ENCODE assay signal across 19 cellular contexts in the genomic region with DNA sequence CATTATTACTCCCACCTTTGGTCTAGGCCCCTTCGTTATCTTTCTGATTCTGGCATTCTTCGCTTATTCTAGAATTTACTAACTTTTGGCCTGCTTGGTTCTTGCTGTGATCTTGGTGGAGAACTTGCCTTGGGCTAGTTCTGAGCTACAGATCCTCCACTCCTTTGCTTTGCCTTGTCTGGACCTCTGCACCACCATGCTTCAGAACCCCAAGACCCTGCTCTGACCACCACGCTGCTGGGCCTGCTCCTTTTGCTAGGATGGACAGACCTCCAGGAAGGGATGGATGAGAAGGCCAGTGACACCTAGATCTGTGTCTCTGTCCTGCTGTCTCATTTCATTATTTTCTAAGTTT. TPM values are rescaled to one million over a fixed set of nuclear protein-coding genes. Genes with fewer than 3 reads are reported as not detected.
"Had no signal": no experiment of that assay in that cellular context is flagged by ENCODE, and none has a peak within 500 bp of the region (broad histone marks: within the 10 kb centered on the region; RNA-seq: fewer than 3 reads in every experiment).

No MANE protein-coding gene starts in this region.

- H3K4me1 Mint-ChIP-seq: activated CD4-positive, alpha-beta T cell treated with anti-CD3 and anti-CD28 coated beads, Interleukin-2, amount 10 ng/mL, durations not matched to agents 24 days and 14 days; activated naive CD8-positive, alpha-beta T cell treated with anti-CD3 and anti-CD28 coated beads for 36 hours; activated T-helper 17 cell treated with anti-CD3 and anti-CD28 coated beads, Interleukin-2, amount 50 U/mL, for 72 hours; naive thymus-derived CD8-positive, alpha-beta T cell had no signal

- DNase-seq: activated CD4-positive, alpha-beta T cell treated with anti-CD3 and anti-CD28 coated beads, Interleukin-2, amount 10 ng/mL, durations not matched to agents 24 days and 14 days; activated CD8-positive, alpha-beta T cell treated with anti-CD3 and anti-CD28 coated beads for 36 hours; activated naive CD4-positive, alpha-beta T cell; activated naive CD8-positive, alpha-beta T cell treated with anti-CD3 and anti-CD28 coated beads for 36 hours; activated T-cell treated with anti-CD3 and anti-CD28 coated beads, Interleukin-2, amount 50 U/mL, for 1 hour; amniotic stem cell; effector memory CD8-positive, alpha-beta T cell; hippocampal formation; islet precursor cell; naive thymus-derived CD8-positive, alpha-beta T cell; posterior cingulate gyrus; stimulated activated CD4-positive, alpha-beta T cell treated with anti-CD3 and anti-CD28 coated beads, Interleukin-1b, Interleukin-23, amount 100 ng/mL, for 48 hours; stimulated activated CD8-positive, alpha-beta memory T cell treated with anti-CD3 and anti-CD28 coated beads, Interleukin-4, amount 100 ng/mL, for 48 hours; stimulated activated naive CD4-positive, alpha-beta T cell; T-helper 9 cell; thyroid gland had no signal

- H3K9me3 ChIP-seq: neutrophil, thyroid gland had no signal

- H3K27ac Mint-ChIP-seq: activated CD4-positive, alpha-beta T cell treated with anti-CD3 and anti-CD28 coated beads, Interleukin-2, amount 10 ng/mL, durations not matched to agents 24 days and 14 days; activated CD8-positive, alpha-beta T cell treated with anti-CD3 and anti-CD28 coated beads for 36 hours; activated naive CD8-positive, alpha-beta T cell treated with anti-CD3 and anti-CD28 coated beads for 36 hours; activated T-helper 17 cell treated with anti-CD3 and anti-CD28 coated beads, Interleukin-2, amount 50 U/mL, for 72 hours; effector memory CD8-positive, alpha-beta T cell; naive thymus-derived CD8-positive, alpha-beta T cell had no signal

- H3K27ac ChIP-seq: cardiac muscle cell, neutrophil, thyroid gland had no signal

- H3K27me3 Mint-ChIP-seq: activated CD4-positive, alpha-beta T cell treated with anti-CD3 and anti-CD28 coated beads, Interleukin-2, amount 10 ng/mL, durations not matched to agents 24 days and 14 days; activated CD8-positive, alpha-beta T cell treated with anti-CD3 and anti-CD28 coated beads for 36 hours; activated naive CD8-positive, alpha-beta T cell treated with anti-CD3 and anti-CD28 coated beads for 36 hours had no signal

- H3K27me3 ChIP-seq: cardiac muscle cell, neutrophil, thyroid gland had no signal

- H3K36me3 Mint-ChIP-seq: activated naive CD8-positive, alpha-beta T cell treated with anti-CD3 and anti-CD28 coated beads for 36 hours; naive thymus-derived CD8-positive, alpha-beta T cell had no signal

- H3K9me3 Mint-ChIP-seq: activated CD4-positive, alpha-beta T cell treated with anti-CD3 and anti-CD28 coated beads, Interleukin-2, amount 10 ng/mL, durations not matched to agents 24 days and 14 days; activated CD8-positive, alpha-beta T cell treated with anti-CD3 and anti-CD28 coated beads for 36 hours; activated naive CD8-positive, alpha-beta T cell treated with anti-CD3 and anti-CD28 coated beads for 36 hours; activated T-helper 17 cell treated with anti-CD3 and anti-CD28 coated beads, Interleukin-2, amount 50 U/mL, for 72 hours; effector memory CD8-positive, alpha-beta T cell; naive thymus-derived CD8-positive, alpha-beta T cell had no signal

- H3K4me3 ChIP-seq: cardiac muscle cell, thyroid gland had no signal

- H3K4me3 Mint-ChIP-seq: activated CD4-positive, alpha-beta T cell treated with anti-CD3 and anti-CD28 coated beads, Interleukin-2, amount 10 ng/mL, durations not matched to agents 24 days and 14 days; activated CD8-positive, alpha-beta T cell treated with anti-CD3 and anti-CD28 coated beads for 36 hours; activated naive CD8-positive, alpha-beta T cell treated with anti-CD3 and anti-CD28 coated beads for 36 hours; activated T-helper 17 cell treated with anti-CD3 and anti-CD28 coated beads, Interleukin-2, amount 50 U/mL, for 72 hours; effector memory CD8-positive, alpha-beta T cell; naive thymus-derived CD8-positive, alpha-beta T cell had no signal

- ATAC-seq: activated CD8-positive, alpha-beta T cell treated with anti-CD3 and anti-CD28 coated beads for 36 hours; activated T-helper 17 cell treated with anti-CD3 and anti-CD28 coated beads, Interleukin-2, amount 50 U/mL, for 72 hours; effector memory CD8-positive, alpha-beta T cell; naive thymus-derived CD8-positive, alpha-beta T cell had no signal

- H3K36me3 ChIP-seq: cardiac muscle cell, neutrophil, thyroid gland had no signal

RNA-seq across cellular contexts. Expression of gene CCN2, which starts 30.4 kb away (rescaled TPM):
- total RNA-seq: activated CD4-positive, alpha-beta T cell treated with anti-CD3 and anti-CD28 coated beads, Interleukin-2, amount 10 ng/mL, durations not matched to agents 24 days and 14 days; activated CD8-positive, alpha-beta T cell treated with anti-CD3 and anti-CD28 coated beads for 36 hours; activated naive CD8-positive, alpha-beta T cell treated with anti-CD3 and anti-CD28 coated beads for 36 hours; activated T-helper 17 cell treated with anti-CD3 and anti-CD28 coated beads, Interleukin-2, amount 50 U/mL, for 72 hours had no signal
- polyA plus RNA-seq: naive thymus-derived CD8-positive, alpha-beta T cell had no signal
